Comparison of ENCODE assay signal across 2 cellular contexts in genomic region chr16:89368604-89369249, GRCh38.
TF ChIP-seq lines count a peak whose summit lies in the region.

No MANE protein-coding gene starts in this region.

TF ChIP-seq in GM23338, 12 proteins besides CTCF, POLR2A, EP300 and RAD21:
- no peak for TF ChIP-seq ZNF462 (CRISPR knock-in tag; IDR thresholded peaks at IDR 0.05)
- TF ChIP-seq STAT1 (IDR thresholded peaks at IDR 0.05; ENCODE audit: unreplicated experiment), result no peak
- TF ChIP-seq JUNB (IDR thresholded peaks at IDR 0.05; ENCODE audit: unreplicated experiment), result no peak
- TF ChIP-seq CREB1 (CRISPR knock-in tag; IDR thresholded peaks at IDR 0.05; ENCODE audit: low read depth), result no peak
- no peak for TF ChIP-seq EZH2phosphoT487 (IDR thresholded peaks at IDR 0.05; ENCODE audit: unreplicated experiment)
- TF ChIP-seq EZH2 (IDR thresholded peaks at IDR 0.05; ENCODE audit: low read depth, unreplicated experiment), result no peak
- no peak for TF ChIP-seq ZNF114 (CRISPR knock-in tag; IDR thresholded peaks at IDR 0.05)
- no peak for TF ChIP-seq ETS1 (IDR thresholded peaks at IDR 0.05)
- TF ChIP-seq POLR2AphosphoS5 (IDR thresholded peaks at IDR 0.05; ENCODE audit: low read depth), result no peak
- TF ChIP-seq NANOG (IDR thresholded peaks at IDR 0.05; ENCODE audit: borderline replicate concordance), result no peak

TF ChIP-seq in SK-N-SH, 30 proteins besides CTCF, POLR2A, EP300 and RAD21 (continued from another document):
- TF ChIP-seq REST (IDR thresholded peaks at IDR 0.05; ENCODE audit: low read depth, low read length), result no peak
